7 cellular contexts compared by ENCODE assay signal in genomic region chr15:101072235-101072634, GRCh38.
DNase-seq lines count a peak whose midpoint lies in the region; ATAC-seq and TF ChIP-seq lines count a peak whose summit lies in the region.
"Not testable (repeated sequence)": the region's sequence is repeated elsewhere in the genome, so short reads cannot be mapped to it uniquely, and the experiment has no call there.

No MANE protein-coding gene starts in this region.

- not testable (repeated sequence) for H2AK5ac ChIP-seq in mesenchymal stem cell (ENCODE audit: low read length, severe bottlenecking)

- H4K20me1 ChIP-seq in OCI-LY7 (ENCODE audit: insufficient read depth, low read length): not testable (repeated sequence)

- not testable (repeated sequence) for H3K4me1 ChIP-seq in OCI-LY7 (ENCODE audit: insufficient read depth, low read length, poor library complexity, severe bottlenecking)
- H3K4me1 ChIP-seq in RWPE2 (ENCODE audit: insufficient read depth, poor library complexity, severe bottlenecking) (peaks cover 29% of the 10 kb centered on the region), mesenchymal stem cell (ENCODE audit: control insufficient read depth, insufficient read depth, low read depth, low read length) (peaks cover 20% of the 10 kb centered on the region), spleen (peaks cover 0 to 41% (median 23%) of the 10 kb centered on the region in 6 donors)

- not testable (repeated sequence) for H3K4me3 Mint-ChIP-seq in HFFc6

- WGBS in mesenchymal stem cell: 73% methylated on average over 4 of the region's 4 CpGs
- WGBS in spleen, 5 donors: 93 to 96% (median 95%) methylated on average over 4 of the region's 4 CpGs

- POLR2A ChIA-PET in OCI-LY7 (lab: Charles Lee): not testable (repeated sequence)

- intact Hi-C loops in OCI-LY7 (cut with micrococcal nuclease; ENCODE audit: unreplicated experiment): loop anchor here (10.0 kb wide), 1 partner anchor 627 kb away; no protein-coding TSS in a partner anchor
- intact Hi-C loops in posterior vena cava (cut with DNase I); spleen (cut with DNase I; ENCODE audit: low total_unique reads): not testable (repeated sequence)

- not testable (repeated sequence) for H3K9ac ChIP-seq in mesenchymal stem cell (ENCODE audit: low read length)

- H3K36me3 ChIP-seq in OCI-LY7 (ENCODE audit: insufficient read depth, low read length) (peaks cover 54% of the 10 kb centered on the region), spleen (peaks cover 0 to 55% (median 8%) of the 10 kb centered on the region in 6 donors)
- not testable (repeated sequence) for H3K36me3 ChIP-seq in RWPE2 (ENCODE audit: low read depth); mesenchymal stem cell (ENCODE audit: control insufficient read depth in 1 of 2, insufficient read depth in 2 of 2, low read depth in 1 of 2, low read length in 2 of 2)

- TF ChIP-seq POLR2A in spleen (IDR thresholded peaks at IDR 0.05): not testable (repeated sequence)

- H3K79me1 ChIP-seq in mesenchymal stem cell (replicated peaks; ENCODE audit: low read length, poor library complexity, severe bottlenecking): not testable (repeated sequence)

- CTCF ChIA-PET in OCI-LY7 (lab: Charles Lee; ENCODE audit: unreplicated experiment): not testable (repeated sequence)

- H2BK15ac ChIP-seq in mesenchymal stem cell (ENCODE audit: low read depth, poor library complexity, severe bottlenecking): not testable (repeated sequence)

- not testable (repeated sequence) for H3K4ac ChIP-seq in mesenchymal stem cell (ENCODE audit: low read depth in 1 of 2, low read length in 2 of 2)

- H3K9me3 Mint-ChIP-seq in HFFc6: not testable (repeated sequence)

- not testable (repeated sequence) for H4K91ac ChIP-seq in mesenchymal stem cell (ENCODE audit: low read length)

- TSS peak; percentile 2 for BruUV-seq in OCI-LY7 (replicated peaks; lab: Mats Ljungman, UMichigan)

- not testable (repeated sequence) for H3K27me3 ChIP-seq in RWPE2 (ENCODE audit: insufficient read depth, poor library complexity, severe bottlenecking); mesenchymal stem cell (ENCODE audit: control insufficient read depth in 1 of 2, insufficient read depth in 1 of 2, low read length in 2 of 2); spleen (replicated peaks in 1 of 7)

- H3K9me3 ChIP-seq in OCI-LY7 (ENCODE audit: low read length); RWPE2 (ENCODE audit: severe bottlenecking); mesenchymal stem cell (ENCODE audit: control insufficient read depth, low read length); spleen: not testable (repeated sequence)

- not testable (repeated sequence) for ATAC-seq in RWPE2 (ENCODE audit: low read depth)

- H2AFZ ChIP-seq in OCI-LY7 (ENCODE audit: low read length); mesenchymal stem cell (ENCODE audit: low read depth, low read length): not testable (repeated sequence)

- not testable (repeated sequence) for H2BK5ac ChIP-seq in mesenchymal stem cell (ENCODE audit: low read depth, low read length, poor library complexity, severe bottlenecking)

- not testable (repeated sequence) for H2BK12ac ChIP-seq in mesenchymal stem cell (ENCODE audit: low read length in 2 of 2)

- H3K27ac Mint-ChIP-seq in HFFc6: peak overlapping the region; percentile 99

- H3K4me3 ChIP-seq in OCI-LY7 (ENCODE audit: low read depth, low read length, poor library complexity, severe bottlenecking); RWPE2 (ENCODE audit: severe bottlenecking); fibroblast of villous mesenchyme (ENCODE audit: low read depth, low read length); mesenchymal stem cell (ENCODE audit: insufficient read depth in 1 of 2, low read depth in 1 of 2, low read length in 2 of 2); spleen: not testable (repeated sequence)

- not testable (repeated sequence) for H3K14ac ChIP-seq in mesenchymal stem cell (ENCODE audit: low read length in 2 of 2)

- H2BK120ac ChIP-seq in mesenchymal stem cell (ENCODE audit: low read depth, low read length): not testable (repeated sequence)

- DNase-seq in HFFc6; OCI-LY7 (ENCODE audit: low spot score): not testable (repeated sequence)
- DNase-seq in RWPE2 (ENCODE audit: low spot score): peak; percentile 19
- DNase-seq in fibroblast of villous mesenchyme (ENCODE audit: low read depth): peak; percentile 42
- peak; percentile 29 for DNase-seq in mesenchymal stem cell
- DNase-seq in posterior vena cava (ENCODE audit: low spot score): peak; percentile 26
- DNase-seq in spleen: peak; percentile 25

- H3K27ac ChIP-seq in OCI-LY7 (ENCODE audit: low read depth, low read length, poor library complexity, severe bottlenecking); RWPE2 (ENCODE audit: poor library complexity, severe bottlenecking); mesenchymal stem cell (ENCODE audit: low read length, poor library complexity, severe bottlenecking); spleen: not testable (repeated sequence)

- not testable (repeated sequence) for H4K8ac ChIP-seq in mesenchymal stem cell (ENCODE audit: low read length)

- not testable (repeated sequence) for H3K18ac ChIP-seq in mesenchymal stem cell (ENCODE audit: low read depth in 1 of 2, low read length in 2 of 2)

- not testable (repeated sequence) for H3K79me2 ChIP-seq in OCI-LY7 (ENCODE audit: insufficient read depth, low read depth, low read length)

- H3K4me2 ChIP-seq in OCI-LY7 (ENCODE audit: low read length); mesenchymal stem cell (ENCODE audit: low read length, poor library complexity, severe bottlenecking): not testable (repeated sequence)

- not testable (repeated sequence) for H3K23ac ChIP-seq in mesenchymal stem cell (ENCODE audit: low read length in 2 of 2)

- H3K9me2 ChIP-seq in OCI-LY7 (ENCODE audit: insufficient read depth, low read length): not testable (repeated sequence)

- peaks cover 42% of the 10 kb centered on the region for H3K4me1 Mint-ChIP-seq in HFFc6 (ENCODE audit: low read depth)

- not testable (repeated sequence) for TF ChIP-seq CTCF in HFFc6 (IDR thresholded peaks at IDR 0.05); OCI-LY7 (conservative IDR thresholded peaks at IDR 0.05; ENCODE audit: low read length); RWPE2 (IDR thresholded peaks at IDR 0.05; ENCODE audit: poor library complexity, severe bottlenecking); fibroblast of villous mesenchyme (IDR thresholded peaks at IDR 0.05; ENCODE audit: insufficient read depth, low read depth, low read length); spleen (IDR thresholded peaks at IDR 0.05 in 8 of 11, conservative IDR thresholded peaks at IDR 0.05 in 3 of 11)

- H3K27me3 Mint-ChIP-seq in HFFc6 (ENCODE audit: insufficient read depth): not testable (repeated sequence)

- H3K36me3 Mint-ChIP-seq in HFFc6 (ENCODE audit: low read depth): not testable (repeated sequence)
